ENCODE assay signal across 8 cellular contexts in genomic region chr6:33314515-33314942, GRCh38.
DNase-seq lines count a peak whose midpoint lies in the region; ATAC-seq and TF ChIP-seq lines count a peak whose summit lies in the region.

No MANE protein-coding gene starts in this region.

- DNase-seq in GM03348 (ENCODE audit: low spot score) (peak; percentile 75), NAMALWA (ENCODE audit: low spot score) (peak; percentile 85), UCSD-AML1 (lab: John Stamatoyannopoulos, UW; ENCODE audit: unreplicated experiment) (peak; percentile 53), cardiac fibroblast (ENCODE audit: low read depth in 2 of 2) (peak; percentile 87 to 89), islet precursor cell (peak; percentile 76)
- peak; percentile 52 to 55 (median 52) for DNase-seq in stimulated activated CD4-positive, alpha-beta T cell treated with anti-CD3 and anti-CD28 coated beads, Interleukin-12 subunit alpha, Interleukin-12 subunit beta, amount 100 ng/mL, for 48 hours (ENCODE audit: low read depth in 2 of 3, low spot score in 1 of 3)

- ATAC-seq in GM19467 (IDR thresholded peaks at IDR 0.05; ENCODE audit: unreplicated experiment) (no peak), HG02884 (IDR thresholded peaks at IDR 0.05; ENCODE audit: unreplicated experiment) (no peak)

- TF ChIP-seq CTCF in cardiac fibroblast (IDR thresholded peaks at IDR 0.05; ENCODE audit: low read depth, low read length) = no peak

- peak overlapping the region; percentile 84 to 89 for H3K4me3 ChIP-seq in cardiac fibroblast (replicated peaks in 1 of 2; ENCODE audit: low read depth in 2 of 2, low read length in 2 of 2)
